In the genomic region with DNA sequence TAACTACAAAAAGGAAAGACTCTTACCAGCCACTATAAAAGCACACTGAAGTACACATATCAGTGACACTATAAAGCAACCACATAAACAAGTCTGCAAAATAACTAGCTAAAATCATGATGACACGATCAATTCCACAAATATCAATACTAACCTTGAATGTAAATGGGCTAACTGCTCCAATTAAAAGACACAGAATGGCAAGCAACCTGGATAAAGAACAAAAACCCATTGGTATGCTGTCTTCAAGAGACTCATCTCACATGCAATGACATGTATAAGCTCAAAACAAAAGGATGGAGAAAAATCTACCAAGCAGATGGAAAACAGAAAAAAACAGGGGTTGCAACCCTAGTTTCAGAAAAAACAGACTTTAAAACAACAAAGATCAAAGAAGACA, we compare ENCODE assay signal across 8 cellular contexts.
"Had no signal": no experiment of that assay in that cellular context is flagged by ENCODE, and none has a peak within 500 bp of the region (broad histone marks: within the 10 kb centered on the region; RNA-seq: fewer than 3 reads in every experiment).

No MANE protein-coding gene starts in this region.

- DNase-seq: GDM1, GF-D8 had no signal

- H3K4me3 ChIP-seq: GM12878 had no signal

- FAIRE-seq: G401.6, GM12878, GM12891, GM12892, GM18507, GM19239 had no signal

- ATAC-seq: GM12878 had no signal
